In genomic region chr6:150024646-150025155, GRCh38 we compare ENCODE assay signal across 1 cellular context.
TF ChIP-seq lines count a peak whose summit lies in the region.

No MANE protein-coding gene starts in this region.

TF ChIP-seq in H1, 55 proteins besides CTCF, POLR2A, EP300 and RAD21:
- TF ChIP-seq ATF2 (IDR thresholded peaks at IDR 0.05; ENCODE audit: low read length) (no peak), SIN3A (conservative IDR thresholded peaks at IDR 0.05 in 1 of 2, IDR thresholded peaks at IDR 0.05 in 1 of 2; ENCODE audit: low read depth in 1 of 2, low read length in 2 of 2) (no peak)
